10 cellular contexts compared by ENCODE assay signal in the genomic region with DNA sequence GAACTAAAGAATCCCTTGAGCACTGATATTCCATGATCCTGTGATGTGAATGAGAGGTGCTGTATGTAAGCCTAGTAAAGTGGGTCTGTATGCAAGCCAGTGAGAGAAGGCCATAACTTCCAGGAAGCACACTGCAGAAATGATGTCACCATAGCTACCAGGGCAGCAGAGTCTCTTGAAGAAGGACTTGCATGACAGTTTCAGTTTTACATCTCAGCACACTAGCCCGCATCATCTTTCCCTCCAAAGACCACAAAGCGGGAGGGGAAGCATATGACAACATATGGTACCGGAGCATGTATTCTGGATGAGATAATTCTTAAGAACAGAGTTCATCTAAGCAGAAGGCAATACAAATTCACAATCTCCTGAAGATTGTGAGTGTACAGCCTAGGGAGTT. TPM values are rescaled to one million over a fixed set of nuclear protein-coding genes. Genes with fewer than 3 reads are reported as not detected.
DNase-seq lines count a peak whose midpoint lies in the region; ATAC-seq and TF ChIP-seq lines count a peak whose summit lies in the region.
"Had no signal": no experiment of that assay in that cellular context is flagged by ENCODE, and none has a peak within 500 bp of the region (broad histone marks: within the 10 kb centered on the region; RNA-seq: fewer than 3 reads in every experiment).

No MANE protein-coding gene starts in this region.

- H3K4me1 ChIP-seq in transverse colon, result no peaks in the 10 kb centered on the region

- H3K27ac ChIP-seq in transverse colon, result no peak overlapping the region

- H3K4me3 ChIP-seq in transverse colon, result no peak overlapping the region

- H3K9me3 ChIP-seq in transverse colon, result no peaks in the 10 kb centered on the region

- H3K27me3 ChIP-seq in transverse colon, result no peaks in the 10 kb centered on the region

- TF ChIP-seq EP300 in transverse colon (IDR thresholded peaks at IDR 0.05; ENCODE audit: low read depth), result no peak

- no peaks in the 10 kb centered on the region for H3K36me3 ChIP-seq in transverse colon

- DNase-seq in DMS53 (lab: John Stamatoyannopoulos, UW) (peak; percentile 76), NCI-H2029 (lab: John Stamatoyannopoulos, UW) (peak; percentile 31), NCI-H2196 treated with DMSO at 0.1 percent for 48 hours (lab: John Stamatoyannopoulos, UW; ENCODE audit: unreplicated experiment) (no peak), NCI-H1092 treated with DMSO at 0.1 percent for 48 hours (lab: John Stamatoyannopoulos, UW) (no peak), transverse colon (no peak)
- DNase-seq: CD4-positive, alpha-beta memory T cell; IMR-90 had no signal

- intact Hi-C loops in transverse colon (cut with DNase I; ENCODE audit: low total_unique reads), result no loop called here

- in situ Hi-C loops in transverse colon (cut with MboI; ENCODE audit: low pct_ligation_motif_present in 1 of 4, low pct_unique_long_range_greater_than_20kb in 1 of 4, low sequenced_read_pairs in 3 of 4), result no loop called here

- TF ChIP-seq CTCF in transverse colon (IDR thresholded peaks at IDR 0.05), result no peak

- 60 to 66% methylated on average over 2 to 3 of the region's 3 CpGs for whole genome bisulfite sequencing in transverse colon (ENCODE audit: low coverage in 1 of 2), 2 donors

- ATAC-seq in GM18519 (IDR thresholded peaks at IDR 0.05; ENCODE audit: low FRiP score, unreplicated experiment) (peak; percentile 37), HG02588 (IDR thresholded peaks at IDR 0.05; ENCODE audit: unreplicated experiment) (peak; percentile 66), HG03025 (IDR thresholded peaks at IDR 0.05; ENCODE audit: low FRiP score, unreplicated experiment) (no peak)

- TF ChIP-seq POLR2A in transverse colon (IDR thresholded peaks at IDR 0.05), result no peak

RNA-seq across cellular contexts. Expression of gene MAST4, which starts 37.6 kb away (rescaled TPM):
- 10 to 100 TPM; 20.3 to 46.8 (median 35.4) TPM for total RNA-seq in transverse colon

Comparison
In these comparisons a context has a peak if more than half of its experiments do, and no peak if none do; other contexts are left out.
1. DNase-seq: peak in DMS53 (single experiment) and NCI-H2029 (single experiment); none in NCI-H2196 treated with DMSO at 0.1 percent for 48 hours (single experiment), NCI-H1092 treated with DMSO at 0.1 percent for 48 hours (single experiment) and transverse colon (single experiment).